In the genomic region with DNA sequence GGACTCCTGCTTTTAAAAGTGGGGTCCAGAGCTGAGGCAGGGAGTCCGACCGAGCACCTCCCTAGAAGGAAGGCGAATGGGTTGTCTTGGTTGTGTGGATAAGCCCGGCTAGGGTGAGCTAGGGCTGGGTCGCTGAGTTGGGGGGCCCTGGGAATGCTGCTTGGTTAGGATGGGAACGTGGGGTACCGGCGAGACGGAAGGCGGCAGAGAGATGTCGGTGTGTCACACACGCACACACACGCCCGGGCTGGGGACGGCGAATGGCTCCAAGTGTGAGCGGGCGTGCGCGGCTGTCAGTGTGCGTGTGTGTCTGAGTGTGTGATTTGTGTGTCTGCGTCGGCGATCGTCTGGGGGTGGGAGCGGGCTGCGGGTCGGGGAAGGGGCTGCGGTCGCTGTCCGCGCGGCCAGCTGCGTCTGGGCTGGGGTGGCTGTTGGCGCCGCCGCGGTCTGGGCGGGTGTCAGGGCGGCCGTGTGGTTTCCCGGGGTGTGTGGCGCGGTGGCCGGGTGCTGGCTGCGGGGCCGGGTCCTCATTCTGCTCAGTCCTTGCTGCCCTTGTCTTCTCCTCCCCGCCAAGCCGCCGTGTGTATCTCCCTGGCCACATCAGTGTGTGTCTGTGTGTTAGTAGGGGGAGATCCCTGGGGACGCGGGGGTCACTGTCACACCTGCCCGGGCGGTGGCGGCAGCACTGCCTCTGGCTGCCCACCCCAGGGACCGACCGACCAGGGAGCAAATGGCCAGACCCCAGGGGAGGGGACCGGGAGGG, we compare ENCODE assay signal across 8 cellular contexts. TPM values are rescaled to one million over a fixed set of nuclear protein-coding genes. Genes with fewer than 3 reads are reported as not detected.
DNase-seq lines count a peak whose midpoint lies in the region; ATAC-seq lines count a peak whose summit lies in the region.

No MANE protein-coding gene starts in this region.

- H3K4me3 ChIP-seq in CD4-positive, alpha-beta memory T cell (ENCODE audit: low read length in 2 of 2): peak overlapping the region; percentile 41 to 42
- peak overlapping the region; percentile 23 to 24 for H3K4me3 ChIP-seq in muscle layer of colon (ENCODE audit: low read depth in 1 of 2, low read length in 2 of 2)

- H3K36me3 Mint-ChIP-seq in CD4-positive, alpha-beta memory T cell: peaks cover 0 to under 1% of the 10 kb centered on the region in 2 donors

- H3K27ac ChIP-seq in CD4-positive, alpha-beta memory T cell (ENCODE audit: low read depth, low read length): no peak overlapping the region
- H3K27ac ChIP-seq in angular gyrus (ENCODE audit: low read depth, low read length) (peak overlapping the region; percentile 7), muscle layer of colon (ENCODE audit: low read depth, low read length) (no peak overlapping the region)

- peak overlapping the region in 6 of 7 donors; percentile 65 to 84 (median 72) for H3K27ac Mint-ChIP-seq in CD4-positive, alpha-beta memory T cell

- no peaks in the 10 kb centered on the region for H3K9me3 ChIP-seq in CD4-positive, alpha-beta memory T cell (ENCODE audit: control insufficient read depth in 1 of 2, low read length in 2 of 2)
- H3K9me3 ChIP-seq in muscle layer of colon (ENCODE audit: low read length): no peaks in the 10 kb centered on the region

- DNase-seq in CD4-positive, alpha-beta memory T cell: peak in 1 of 5 donors; percentile 32
- DNase-seq in HuH-7 (ENCODE audit: low spot score): peak; percentile 52
- no peak for DNase-seq in amniotic stem cell (lab: John Stamatoyannopoulos, UW)
- DNase-seq in mucosa of gallbladder (ENCODE audit: low spot score): no peak

- CTCF ChIA-PET in CD4-positive, alpha-beta memory T cell (lab: Charles Lee; ENCODE audit: partially characterized antibody): interaction anchor here (0.8 to 2.4 kb wide), 3 partner anchors 17 to 35 kb away, joined by 3 to 10 read pairs (median 5); a partner anchor contains a TSS

- intact Hi-C loops in CD4-positive, alpha-beta memory T cell (cut with micrococcal nuclease): loop anchor here (1.0 to 5.0 kb wide), 2 partner anchors 8 to 602 kb away; no protein-coding TSS in a partner anchor

- POLR2A ChIA-PET in CD4-positive, alpha-beta memory T cell (lab: Charles Lee; ENCODE audit: partially characterized antibody): interaction anchor here (0.9 to 2.9 kb wide), 11 partner anchors 9 to 124 kb away, joined by 3 to 16 read pairs (median 5); a partner anchor contains a TSS

- H3K9ac ChIP-seq in muscle layer of colon (ENCODE audit: low read length): no peak overlapping the region

- peak overlapping the region; percentile 82 to 93 (median 86) for H3K4me3 Mint-ChIP-seq in CD4-positive, alpha-beta memory T cell

- H3K9me3 Mint-ChIP-seq in CD4-positive, alpha-beta memory T cell: no peaks in the 10 kb centered on the region

- H3K27me3 Mint-ChIP-seq in CD4-positive, alpha-beta memory T cell: peaks cover 12 to 32% of the 10 kb centered on the region in 2 donors

- peaks cover 28 to 65% (median 42%) of the 10 kb centered on the region in 4 donors for H3K4me1 Mint-ChIP-seq in CD4-positive, alpha-beta memory T cell

- peaks cover 59% of the 10 kb centered on the region for H3K4me1 ChIP-seq in CD4-positive, alpha-beta memory T cell (ENCODE audit: insufficient read depth, low read length)
- H3K4me1 ChIP-seq in muscle layer of colon (ENCODE audit: insufficient read depth, low read length): peaks cover 44% of the 10 kb centered on the region

- H3K27me3 ChIP-seq in CD4-positive, alpha-beta memory T cell (ENCODE audit: insufficient read depth, low read length): peaks cover 34% of the 10 kb centered on the region
- peaks cover 52 to 59% of the 10 kb centered on the region in 2 donors for H3K27me3 ChIP-seq in muscle layer of colon (ENCODE audit: control insufficient read depth in 1 of 2, insufficient read depth in 2 of 2, low read length in 2 of 2)

- H3K36me3 ChIP-seq in CD4-positive, alpha-beta memory T cell (ENCODE audit: insufficient read depth, low read length): no peaks in the 10 kb centered on the region
- H3K36me3 ChIP-seq in muscle layer of colon (ENCODE audit: insufficient read depth, low read length): no peaks in the 10 kb centered on the region

- ATAC-seq in GM21737 (IDR thresholded peaks at IDR 0.05; ENCODE audit: unreplicated experiment): no peak
- no peak for ATAC-seq in GM19035 (IDR thresholded peaks at IDR 0.05; ENCODE audit: unreplicated experiment)

RNA-seq across cellular contexts. Expression of a gene that starts 1.0 kb away (rescaled TPM):
- 1 to 10 TPM; 2.0 to 4.3 TPM for total RNA-seq in CD4-positive, alpha-beta memory T cell
- 1 to 10 TPM in 1 of 2 donors, under 1 TPM in 1; 0.34 to 1.5 TPM for polyA plus RNA-seq in CD4-positive, alpha-beta memory T cell
- total RNA-seq in mucosa of gallbladder: 2.7 TPM

RNA-seq across cellular contexts. Expression of a gene that starts 16.1 kb away (rescaled TPM):
- 1 to 10 TPM; 6.0 to 8.5 TPM for total RNA-seq in CD4-positive, alpha-beta memory T cell
- 1 to 10 TPM; 2.5 to 3.5 TPM for polyA plus RNA-seq in CD4-positive, alpha-beta memory T cell
- total RNA-seq in mucosa of gallbladder: 12.8 TPM

RNA-seq across cellular contexts. Expression of a gene that starts 28.6 kb away (rescaled TPM):
- 10 to 100 TPM; 33.6 to 39.8 TPM for total RNA-seq in CD4-positive, alpha-beta memory T cell
- 10 to 100 TPM; 14.8 to 18.2 TPM for polyA plus RNA-seq in CD4-positive, alpha-beta memory T cell
- total RNA-seq in mucosa of gallbladder: 146 TPM

RNA-seq across cellular contexts. Expression of a gene that starts 46.0 kb away (rescaled TPM):
- under 1 TPM in 1 of 2 experiments, not detected in 1; 0.14 TPM for total RNA-seq in CD4-positive, alpha-beta memory T cell
- not detected for polyA plus RNA-seq in CD4-positive, alpha-beta memory T cell
- not detected for total RNA-seq in mucosa of gallbladder

RNA-seq across cellular contexts. Expression of a gene that starts 46.1 kb away (rescaled TPM):
- 1 to 10 TPM; 4.0 to 4.1 TPM for total RNA-seq in CD4-positive, alpha-beta memory T cell
- polyA plus RNA-seq in CD4-positive, alpha-beta memory T cell: not detected
- 1.0 TPM for total RNA-seq in mucosa of gallbladder
